16 cellular contexts compared by ENCODE assay signal in the genomic region with DNA sequence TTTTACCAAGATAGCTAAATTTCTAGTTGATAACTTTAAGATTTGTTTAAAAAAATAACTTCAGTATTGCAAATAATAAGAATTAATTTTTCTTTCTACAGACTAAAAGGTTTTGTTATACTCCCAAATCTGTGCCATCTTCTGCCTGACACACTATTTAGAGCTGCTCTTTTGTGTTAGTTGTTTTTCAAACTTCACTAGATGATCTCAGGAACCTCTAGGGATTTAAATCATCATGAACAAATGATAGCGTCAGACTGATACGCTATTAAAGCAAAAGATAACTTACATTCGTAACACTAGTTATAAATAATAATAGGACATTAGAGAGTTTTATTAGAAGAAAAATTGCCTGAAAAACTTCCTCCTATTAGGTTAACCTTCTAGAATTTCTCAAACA.
"Had no signal": no experiment of that assay in that cellular context is flagged by ENCODE, and none has a peak within 500 bp of the region (broad histone marks: within the 10 kb centered on the region; RNA-seq: fewer than 3 reads in every experiment).

No MANE protein-coding gene starts in this region.

- H3K27me3 Mint-ChIP-seq: effector memory CD8-positive, alpha-beta T cell; memory B cell; naive B cell had no signal

- H3K27ac Mint-ChIP-seq: effector memory CD8-positive, alpha-beta T cell; memory B cell; naive B cell; nephron progenitor cell had no signal

- H3K4me3 Mint-ChIP-seq: effector memory CD8-positive, alpha-beta T cell; memory B cell; naive B cell; nephron progenitor cell had no signal

- H3K4me1 Mint-ChIP-seq: memory B cell, naive B cell, nephron progenitor cell had no signal

- H3K36me3 ChIP-seq: esophagus muscularis mucosa, lower lobe of right lung, prostate gland, sigmoid colon, tibial artery, upper lobe of left lung had no signal

- H3K36me3 Mint-ChIP-seq: memory B cell, naive B cell had no signal

- H3K27ac ChIP-seq: epithelial cell of prostate, esophagus muscularis mucosa, foreskin keratinocyte, lower lobe of right lung, parathyroid adenoma, prostate gland, sigmoid colon, tibial artery, upper lobe of left lung had no signal

- H3K4me3 ChIP-seq: esophagus muscularis mucosa, lower lobe of right lung, prostate gland, sigmoid colon, tibial artery, upper lobe of left lung had no signal

- H3K9ac ChIP-seq: parathyroid adenoma had no signal

- DNase-seq: effector memory CD8-positive, alpha-beta T cell; lower lobe of right lung; naive B cell; nephron progenitor cell; small intestine; stimulated activated CD4-positive, alpha-beta T cell treated with anti-CD3 and anti-CD28 coated beads, Interleukin-2, amount 100 ng/mL, for 48 hours; stimulated activated naive CD4-positive, alpha-beta T cell treated with Interleukin-2 at 50 U/mL for 16 hours; upper lobe of left lung had no signal

- ATAC-seq: effector memory CD8-positive, alpha-beta T cell had no signal

- H3K9me3 ChIP-seq: esophagus muscularis mucosa, lower lobe of right lung, prostate gland, sigmoid colon, upper lobe of left lung had no signal
